ENCODE assay signal across 18 cellular contexts in genomic region chr20:49210101-49210749, GRCh38. TPM values are rescaled to one million over a fixed set of nuclear protein-coding genes. Genes with fewer than 3 reads are reported as not detected.
DNase-seq lines count a peak whose midpoint lies in the region; ATAC-seq and TF ChIP-seq lines count a peak whose summit lies in the region.
"Had no signal": no experiment of that assay in that cellular context is flagged by ENCODE, and none has a peak within 500 bp of the region (broad histone marks: within the 10 kb centered on the region; RNA-seq: fewer than 3 reads in every experiment).

No MANE protein-coding gene starts in this region.

- ATAC-seq in HG03460 (IDR thresholded peaks at IDR 0.05; ENCODE audit: unreplicated experiment) (no peak), GM19452 (IDR thresholded peaks at IDR 0.05; ENCODE audit: unreplicated experiment) (no peak)
- ATAC-seq: activated naive CD4-positive, alpha-beta T cell treated with anti-CD3 and anti-CD28 coated beads, Interleukin-2, amount 50 U/mL, for 72 hours; stimulated activated naive CD8-positive, alpha-beta T cell treated with anti-CD3 and anti-CD28 coated beads, Interleukin-15, amount 100 ng/mL, for 72 hours had no signal

- H3K27ac ChIP-seq in VCaP, result peak overlapping the region; percentile 60
- H3K27ac ChIP-seq: ascending aorta, C4-2B, tibial nerve had no signal

- DNase-seq in HT1080 (ENCODE audit: low read depth), result peak; percentile 55
- DNase-seq in fibroblast of peridontal ligament (ENCODE audit: extremely low read depth), result peak; percentile 90
- DNase-seq in posterior vena cava (ENCODE audit: low spot score), result peak; percentile 15
- no peak for DNase-seq in NCI-H146 (lab: John Stamatoyannopoulos, UW)
- DNase-seq in NCI-H1436 treated with DMSO at 0.1 percent for 48 hours (lab: John Stamatoyannopoulos, UW), result no peak
- DNase-seq: activated CD4-positive, alpha-beta T cell treated with anti-CD3 and anti-CD28 coated beads, Interleukin-2, amount 50 U/mL, for 1 hour; HCEC 1CT; kidney; NCI-H1694; NCI-H69; stimulated activated naive CD8-positive, alpha-beta T cell treated with anti-CD3 and anti-CD28 coated beads, Interleukin-15, amount 100 ng/mL, for 72 hours had no signal

- TF ChIP-seq CTCF in VCaP (conservative IDR thresholded peaks at IDR 0.05), result no peak

- intact Hi-C loops in posterior vena cava (cut with DNase I), result loop anchor here in 1 of 2 donors (10.0 kb wide), 1 partner anchor 75 kb away; no protein-coding TSS in a partner anchor

RNA-seq across cellular contexts. Expression of gene DDX27, which starts 9.0 kb away (rescaled TPM):
- 61.9 and 68.6 TPM in 2 replicates for total RNA-seq in HT1080 (2014; rRNA removed; shearing (Covaris generic))
- polyA plus RNA-seq in HT1080 (2015; cell fraction: cytosol; rRNA removed), result 20.6 and 25.5 TPM in 2 replicates
- polyA plus RNA-seq in HT1080 (2015; cell fraction: nucleus; rRNA removed), result 35.1 and 35.2 TPM in 2 replicates
- 10 to 100 TPM; 17.7 to 20.1 TPM for total RNA-seq in posterior vena cava

RNA-seq across cellular contexts. Expression of gene STAU1, which starts 22.1 kb away (rescaled TPM):
- 53.6 and 69.0 TPM in 2 replicates for total RNA-seq in HT1080 (2014; rRNA removed; shearing (Covaris generic))
- 95.1 and 114 TPM in 2 replicates for polyA plus RNA-seq in HT1080 (2015; cell fraction: cytosol; rRNA removed)
- 86.9 and 93.3 TPM in 2 replicates for polyA plus RNA-seq in HT1080 (2015; cell fraction: nucleus; rRNA removed)
- total RNA-seq in posterior vena cava, result 10 to 100 TPM; 67.1 to 77.4 TPM

Comparison
In these comparisons a context has a peak if more than half of its experiments do, and no peak if none do; other contexts are left out.
1. DNase-seq: peak in HT1080 (single experiment), fibroblast of peridontal ligament (single experiment) and posterior vena cava (single experiment); none in NCI-H146 (single experiment) and NCI-H1436 treated with DMSO at 0.1 percent for 48 hours (single experiment).